18 cellular contexts compared by ENCODE assay signal in the genomic region with DNA sequence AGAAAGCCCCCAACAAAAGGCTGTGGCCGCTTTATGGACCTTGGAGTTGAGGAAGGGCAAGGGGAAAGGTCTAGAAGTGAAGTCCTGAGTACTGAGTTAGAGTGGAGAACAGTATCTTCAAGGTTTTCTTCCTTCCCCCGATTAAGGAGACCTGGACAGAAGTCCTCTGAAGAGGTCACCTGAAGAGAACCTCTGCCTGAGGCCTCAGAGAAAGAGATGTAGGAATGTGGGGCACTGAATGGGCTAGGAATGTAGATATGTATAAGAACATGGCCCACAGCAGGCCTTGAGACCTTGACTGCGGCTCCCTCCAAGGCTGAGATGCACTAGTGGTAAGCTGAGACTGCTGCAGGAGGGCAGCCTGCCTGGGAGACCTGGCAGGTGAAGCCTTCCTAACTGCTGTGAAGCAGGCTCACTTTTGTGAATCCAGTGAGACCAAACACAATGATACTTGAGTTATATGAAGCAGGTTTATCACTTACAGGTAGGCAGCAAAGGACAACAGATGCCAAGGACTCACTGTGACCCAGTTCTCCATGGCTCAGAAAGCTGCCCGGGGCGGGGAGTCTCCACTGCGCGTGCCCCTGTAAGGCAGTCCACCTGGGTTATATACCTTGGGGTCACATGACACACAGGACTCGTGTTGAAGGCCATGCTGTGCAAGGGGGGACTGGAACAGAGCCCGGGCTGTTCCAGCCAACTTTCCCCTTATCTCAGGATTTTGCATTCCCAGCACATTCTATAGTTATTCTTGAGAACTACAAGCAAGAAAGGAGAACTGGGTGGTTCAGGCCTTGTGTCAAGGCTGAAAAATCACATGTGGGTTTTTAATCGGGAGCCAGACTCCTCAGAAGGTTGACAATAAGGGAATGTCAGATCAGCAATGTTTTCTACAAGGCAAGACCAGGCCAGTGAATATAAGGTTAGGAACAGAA.
DNase-seq lines count a peak whose midpoint lies in the region; ATAC-seq, FAIRE-seq and TF ChIP-seq lines count a peak whose summit lies in the region.
"Had no signal": no experiment of that assay in that cellular context is flagged by ENCODE, and none has a peak within 500 bp of the region (broad histone marks: within the 10 kb centered on the region; RNA-seq: fewer than 3 reads in every experiment).

No MANE protein-coding gene starts in this region.

- H3K9me3 ChIP-seq in pancreas (no peaks in the 10 kb centered on the region), right cardiac atrium (ENCODE audit: control insufficient read depth, low read length) (no peaks in the 10 kb centered on the region), esophagus muscularis mucosa (no peaks in the 10 kb centered on the region)
- H3K9me3 ChIP-seq: sigmoid colon had no signal

- no peak for TF ChIP-seq EP300 in esophagus muscularis mucosa (IDR thresholded peaks at IDR 0.05)

- H3K4me3 ChIP-seq in fibroblast of the aortic adventitia (ENCODE audit: low read depth, low read length), result no peak overlapping the region
- H3K4me3 ChIP-seq in pancreas, result no peak overlapping the region
- H3K4me3 ChIP-seq in right cardiac atrium (ENCODE audit: low read length), result no peak overlapping the region
- H3K4me3 ChIP-seq in esophagus muscularis mucosa, result no peak overlapping the region
- H3K4me3 ChIP-seq: sigmoid colon had no signal

- TF ChIP-seq POLR2A in esophagus muscularis mucosa (IDR thresholded peaks at IDR 0.05; ENCODE audit: low read depth), result no peak

- no peaks in the 10 kb centered on the region for H3K36me3 ChIP-seq in pancreas
- H3K36me3 ChIP-seq in esophagus muscularis mucosa, result no peaks in the 10 kb centered on the region
- H3K36me3 ChIP-seq: sigmoid colon, WERI-Rb-1 had no signal

- TF ChIP-seq CTCF in fibroblast of the aortic adventitia (IDR thresholded peaks at IDR 0.05; ENCODE audit: insufficient read depth, low read length) (no peak), pancreas (IDR thresholded peaks at IDR 0.05) (no peak), esophagus muscularis mucosa (IDR thresholded peaks at IDR 0.05) (no peak)

- no peak for FAIRE-seq in pancreas (lab: Jason Lieb, UNC)

- 56 to 67% methylated on average over 10 of the region's 10 CpGs for WGBS in pancreas, 2 donors
- 73% methylated on average over 10 of the region's 10 CpGs for WGBS in right cardiac atrium
- WGBS in esophagus muscularis mucosa, result 83% methylated on average over 9 of the region's 10 CpGs

- no peaks in the 10 kb centered on the region for H3K27me3 ChIP-seq in pancreas
- H3K27me3 ChIP-seq in right cardiac atrium (ENCODE audit: control insufficient read depth, insufficient read depth), result no peaks in the 10 kb centered on the region
- peaks cover 0 to 3% (median 0%) of the 10 kb centered on the region in 4 donors for H3K27me3 ChIP-seq in esophagus muscularis mucosa
- H3K27me3 ChIP-seq: sigmoid colon had no signal

- intact Hi-C loops in pancreas (cut with DNase I), result no loop called here
- intact Hi-C loops in right cardiac atrium (cut with DNase I), result no loop called here
- intact Hi-C loops in esophagus muscularis mucosa (cut with DNase I), result no loop called here

- peak; percentile 61 to 82 for DNase-seq in NCI-H526 (lab: John Stamatoyannopoulos, UW)
- DNase-seq in fibroblast of the aortic adventitia (ENCODE audit: low read depth), result peak; percentile 72
- DNase-seq in pancreas, result peak in 5 of 6 donors; percentile 25 to 78 (median 35)
- no peak for DNase-seq in NCI-H1105 treated with DMSO at 0.1 percent for 48 hours (lab: John Stamatoyannopoulos, UW)
- no peak for DNase-seq in right cardiac atrium
- DNase-seq in esophagus muscularis mucosa (ENCODE audit: extremely low spot score), result no peak
- DNase-seq: effector memory CD8-positive, alpha-beta T cell; left colon; naive thymus-derived CD4-positive, alpha-beta T cell; NCI-H1048; NCI-H1930; NCI-H446; sigmoid colon; stimulated activated CD4-positive, alpha-beta T cell treated with anti-CD3 and anti-CD28 coated beads, Interleukin-15, amount 100 ng/mL, for 24 hours; stimulated activated CD8-positive, alpha-beta memory T cell treated with anti-CD3 and anti-CD28 coated beads, Interleukin-4, amount 100 ng/mL, for 48 hours; WERI-Rb-1 had no signal

- H3K4me1 ChIP-seq in pancreas (peaks cover 0 to 3% (median 0%) of the 10 kb centered on the region in 3 donors), right cardiac atrium (ENCODE audit: control insufficient read depth, insufficient read depth, low read length) (no peaks in the 10 kb centered on the region), esophagus muscularis mucosa (no peaks in the 10 kb centered on the region)
- H3K4me1 ChIP-seq: sigmoid colon had no signal

- ATAC-seq in GM19324 (IDR thresholded peaks at IDR 0.05; ENCODE audit: low FRiP score, unreplicated experiment) (peak; percentile 8), pancreas (peak; percentile 62 to 95 (median 83)), HG02973 (IDR thresholded peaks at IDR 0.05; ENCODE audit: unreplicated experiment) (no peak), right cardiac atrium (no peak)
- ATAC-seq: effector memory CD8-positive, alpha-beta T cell; left colon had no signal

- H3K27ac ChIP-seq in pancreas, result peak overlapping the region in 3 of 4 donors; percentile 20 to 24 (median 24)
- no peak overlapping the region for H3K27ac ChIP-seq in right cardiac atrium (ENCODE audit: low read length)
- H3K27ac ChIP-seq in esophagus muscularis mucosa (replicated peaks in 1 of 4), result no peak overlapping the region
- H3K27ac ChIP-seq: sigmoid colon, WERI-Rb-1 had no signal

Comparison
In these comparisons a context has a peak if more than half of its experiments do, and no peak if none do; other contexts are left out.
1. ATAC-seq: peak in GM19324 (single experiment) and pancreas (4 of 4); none in HG02973 (single experiment) and right cardiac atrium (0 of 2).
2. DNase-seq: peak in NCI-H526 (2 of 2), fibroblast of the aortic adventitia (single experiment) and pancreas (5 of 6); none in NCI-H1105 treated with DMSO at 0.1 percent for 48 hours (single experiment), right cardiac atrium (0 of 3) and esophagus muscularis mucosa (single experiment).
3. H3K27ac ChIP-seq: peak in pancreas (3 of 4); none in right cardiac atrium (single experiment) and esophagus muscularis mucosa (0 of 4).